Comparison of ENCODE assay signal across 36 cellular contexts in the genomic region with DNA sequence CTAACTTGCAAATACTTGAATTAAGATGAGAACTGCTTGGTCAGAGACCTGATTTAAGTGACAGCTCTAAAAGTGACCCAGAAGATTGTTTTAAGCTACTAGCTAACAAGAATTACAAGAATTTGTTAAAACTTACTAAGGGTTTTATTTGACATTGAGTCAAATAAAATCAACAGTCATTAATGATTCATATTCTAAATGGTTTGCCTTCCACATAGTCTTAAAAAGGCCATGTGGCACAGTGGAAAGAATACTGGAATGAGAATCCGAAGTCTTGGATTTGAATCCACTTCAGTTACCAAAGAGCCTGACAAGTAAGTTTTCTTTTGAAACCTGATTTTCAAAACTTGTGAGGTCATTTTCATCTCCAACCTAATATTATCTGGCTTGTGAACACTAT.
"Had no signal": no experiment of that assay in that cellular context is flagged by ENCODE, and none has a peak within 500 bp of the region (broad histone marks: within the 10 kb centered on the region; RNA-seq: fewer than 3 reads in every experiment).

No MANE protein-coding gene starts in this region.

- H3K36me3 ChIP-seq: adrenal gland, ascending aorta, brain microvascular endothelial cell, breast epithelium, cardiac muscle cell had no signal

- H3K9me3 ChIP-seq: adrenal gland, ascending aorta, body of pancreas, breast epithelium had no signal

- H3K4me1 ChIP-seq: adrenal gland, ascending aorta, breast epithelium had no signal

- ATAC-seq: activated naive CD4-positive, alpha-beta T cell treated with anti-CD3 and anti-CD28 coated beads, Interleukin-2, amount 50 U/mL, for 72 hours; activated naive CD8-positive, alpha-beta T cell treated with anti-CD3 and anti-CD28 coated beads, Interleukin-2, amount 50 U/mL, for 24 hours; activated T-cell treated with anti-CD3 and anti-CD28 coated beads, Interleukin-2, amount 50 U/mL, for 4 hours; activated T-cell treated with anti-CD3 and anti-CD28 coated beads, Interleukin-2, amount 50 U/mL, for 72 hours; activated T-helper 17 cell treated with anti-CD3 and anti-CD28 coated beads, Interleukin-2, amount 50 U/mL, for 72 hours; body of pancreas had no signal

- H3K9me3 Mint-ChIP-seq: activated naive CD4-positive, alpha-beta T cell treated with anti-CD3 and anti-CD28 coated beads for 36 hours; activated naive CD4-positive, alpha-beta T cell treated with anti-CD3 and anti-CD28 coated beads, Interleukin-2, amount 10 ng/mL, durations not matched to agents 7 days and 5 days; activated T-helper 1 cell treated with anti-CD3 and anti-CD28 coated beads, Interleukin-12 subunit alpha, Interleukin-12 subunit beta, Interleukin-2, Interleukin-4 antibody, amounts not matched to agents 30 ng/mL and 10 ng/mL and 1 ng/mL, durations not matched to agents 14 hours and 24 hours and 36 hours had no signal

- H3K4me3 ChIP-seq: adrenal gland, ascending aorta, body of pancreas, breast epithelium, cardiac muscle cell had no signal

- H3K36me3 Mint-ChIP-seq: activated naive CD4-positive, alpha-beta T cell treated with anti-CD3 and anti-CD28 coated beads, Interleukin-2, amount 10 ng/mL, durations not matched to agents 7 days and 5 days; activated naive CD4-positive, alpha-beta T cell treated with anti-CD3 and anti-CD28 coated beads, Interleukin-2, amount 50 U/mL, for 24 hours; activated naive CD4-positive, alpha-beta T cell treated with anti-CD3 and anti-CD28 coated beads, Interleukin-2, amount 50 U/mL, for 72 hours; activated naive CD8-positive, alpha-beta T cell; activated naive CD8-positive, alpha-beta T cell treated with anti-CD3 and anti-CD28 coated beads for 36 hours; activated naive CD8-positive, alpha-beta T cell treated with anti-CD3 and anti-CD28 coated beads, Interleukin-2, amount 10 ng/mL, durations not matched to agents 7 days and 5 days; brain had no signal

- H3K27ac Mint-ChIP-seq: activated naive CD4-positive, alpha-beta T cell treated with anti-CD3 and anti-CD28 coated beads for 36 hours; activated naive CD4-positive, alpha-beta T cell treated with anti-CD3 and anti-CD28 coated beads, Interleukin-2, amount 10 ng/mL, durations not matched to agents 7 days and 5 days; activated naive CD4-positive, alpha-beta T cell treated with anti-CD3 and anti-CD28 coated beads, Interleukin-2, amount 50 U/mL, for 24 hours; activated naive CD4-positive, alpha-beta T cell treated with anti-CD3 and anti-CD28 coated beads, Interleukin-2, amount 50 U/mL, for 72 hours; activated naive CD8-positive, alpha-beta T cell; activated naive CD8-positive, alpha-beta T cell treated with anti-CD3 and anti-CD28 coated beads for 36 hours; activated naive CD8-positive, alpha-beta T cell treated with anti-CD3 and anti-CD28 coated beads, Interleukin-2, amount 10 ng/mL, durations not matched to agents 7 days and 5 days; activated naive CD8-positive, alpha-beta T cell treated with anti-CD3 and anti-CD28 coated beads, Interleukin-2, amount 50 U/mL, for 24 hours; activated T-cell treated with anti-CD3 and anti-CD28 coated beads, Interleukin-2, amount 50 U/mL, for 72 hours; activated T-helper 1 cell treated with anti-CD3 and anti-CD28 coated beads, Interleukin-12 subunit alpha, Interleukin-12 subunit beta, Interleukin-2, Interleukin-4 antibody, amounts not matched to agents 30 ng/mL and 10 ng/mL and 1 ng/mL, durations not matched to agents 14 hours and 24 hours and 36 hours; activated T-helper 17 cell treated with anti-CD3 and anti-CD28 coated beads, Interleukin-2, amount 50 U/mL, for 72 hours; activated T-helper 2 cell treated with anti-CD3 and anti-CD28 coated beads, Interferon-gamma antibody, Interleukin-2, Interleukin-4, amounts not matched to agents 10 μg/mL and 5 μg/mL and 100 μg/mL, durations not matched to agents 14 hours and 24 hours and 36 hours; brain had no signal

- H3K4me1 Mint-ChIP-seq: activated naive CD4-positive, alpha-beta T cell treated with anti-CD3 and anti-CD28 coated beads, Interleukin-2, amount 10 ng/mL, durations not matched to agents 7 days and 5 days; activated naive CD4-positive, alpha-beta T cell treated with anti-CD3 and anti-CD28 coated beads, Interleukin-2, amount 50 U/mL, for 24 hours; activated naive CD8-positive, alpha-beta T cell treated with anti-CD3 and anti-CD28 coated beads for 36 hours; activated naive CD8-positive, alpha-beta T cell treated with anti-CD3 and anti-CD28 coated beads, Interleukin-2, amount 10 ng/mL, durations not matched to agents 7 days and 5 days; activated naive CD8-positive, alpha-beta T cell treated with anti-CD3 and anti-CD28 coated beads, Interleukin-2, amount 50 U/mL, for 24 hours; activated T-helper 17 cell treated with anti-CD3 and anti-CD28 coated beads, Interleukin-2, amount 50 U/mL, for 72 hours; brain; central memory CD8-positive, alpha-beta T cell had no signal

- DNase-seq: activated effector memory CD4-positive, alpha-beta T cell treated with anti-CD3 and anti-CD28 coated beads, Interleukin-2, amount 50 U/mL, for 16 hours; activated effector memory CD4-positive, alpha-beta T cell treated with Interleukin-2 at 50 U/mL for 16 hours; activated gamma-delta T cell; activated gamma-delta T cell treated with Interleukin-2 at 50 U/mL for 16 hours; activated naive CD4-positive, alpha-beta T cell; activated naive CD4-positive, alpha-beta T cell treated with anti-CD3 and anti-CD28 coated beads for 36 hours; activated naive CD4-positive, alpha-beta T cell treated with anti-CD3 and anti-CD28 coated beads, Interleukin-2, amount 10 ng/mL, durations not matched to agents 7 days and 5 days; activated naive CD4-positive, alpha-beta T cell treated with anti-CD3 and anti-CD28 coated beads, Interleukin-2, amount 50 U/mL, for 16 hours; activated naive CD4-positive, alpha-beta T cell treated with Interleukin-2 at 50 U/mL for 16 hours; activated naive CD8-positive, alpha-beta T cell treated with anti-CD3 and anti-CD28 coated beads for 36 hours; activated naive CD8-positive, alpha-beta T cell treated with anti-CD3 and anti-CD28 coated beads, Interleukin-2, amount 10 ng/mL, durations not matched to agents 7 days and 5 days; activated naive CD8-positive, alpha-beta T cell treated with anti-CD3 and anti-CD28 coated beads, Interleukin-2, amount 50 U/mL, for 24 hours; activated T-cell treated with anti-CD3 and anti-CD28 coated beads, Interleukin-2, amount 50 U/mL, for 4 hours; activated T-cell treated with anti-CD3 and anti-CD28 coated beads, Interleukin-2, amount 50 U/mL, for 48 hours; activated T-cell treated with anti-CD3 and anti-CD28 coated beads, Interleukin-2, amount 50 U/mL, for 72 hours; adrenal gland; amniotic stem cell; amygdala; anterior cingulate cortex; aorta; body of pancreas; brain microvascular endothelial cell; caudate nucleus; central memory CD4-positive, alpha-beta T cell; cerebellar nuclear complex had no signal

- H3K27me3 Mint-ChIP-seq: activated naive CD4-positive, alpha-beta T cell treated with anti-CD3 and anti-CD28 coated beads, Interleukin-2, amount 10 ng/mL, durations not matched to agents 7 days and 5 days; activated naive CD4-positive, alpha-beta T cell treated with anti-CD3 and anti-CD28 coated beads, Interleukin-2, amount 50 U/mL, for 24 hours; activated naive CD8-positive, alpha-beta T cell; activated naive CD8-positive, alpha-beta T cell treated with anti-CD3 and anti-CD28 coated beads for 36 hours; activated naive CD8-positive, alpha-beta T cell treated with anti-CD3 and anti-CD28 coated beads, Interleukin-2, amount 10 ng/mL, durations not matched to agents 7 days and 5 days; activated naive CD8-positive, alpha-beta T cell treated with anti-CD3 and anti-CD28 coated beads, Interleukin-2, amount 50 U/mL, for 24 hours; activated T-helper 17 cell treated with anti-CD3 and anti-CD28 coated beads, Interleukin-2, amount 50 U/mL, for 72 hours; central memory CD8-positive, alpha-beta T cell had no signal

- H3K27ac ChIP-seq: adrenal gland, ascending aorta, body of pancreas, brain microvascular endothelial cell, breast epithelium, cardiac muscle cell had no signal

- H3K4me3 Mint-ChIP-seq: activated naive CD4-positive, alpha-beta T cell treated with anti-CD3 and anti-CD28 coated beads for 36 hours; activated naive CD4-positive, alpha-beta T cell treated with anti-CD3 and anti-CD28 coated beads, Interleukin-2, amount 10 ng/mL, durations not matched to agents 7 days and 5 days; activated naive CD4-positive, alpha-beta T cell treated with anti-CD3 and anti-CD28 coated beads, Interleukin-2, amount 50 U/mL, for 24 hours; activated naive CD8-positive, alpha-beta T cell; activated naive CD8-positive, alpha-beta T cell treated with anti-CD3 and anti-CD28 coated beads for 36 hours; activated naive CD8-positive, alpha-beta T cell treated with anti-CD3 and anti-CD28 coated beads, Interleukin-2, amount 10 ng/mL, durations not matched to agents 7 days and 5 days; activated naive CD8-positive, alpha-beta T cell treated with anti-CD3 and anti-CD28 coated beads, Interleukin-2, amount 50 U/mL, for 24 hours; activated T-cell treated with anti-CD3 and anti-CD28 coated beads, Interleukin-2, amount 50 U/mL, for 4 hours; activated T-cell treated with anti-CD3 and anti-CD28 coated beads, Interleukin-2, amount 50 U/mL, for 72 hours; activated T-helper 1 cell treated with anti-CD3 and anti-CD28 coated beads, Interleukin-12 subunit alpha, Interleukin-12 subunit beta, Interleukin-2, Interleukin-4 antibody, amounts not matched to agents 30 ng/mL and 10 ng/mL and 1 ng/mL, durations not matched to agents 14 hours and 24 hours and 36 hours; activated T-helper 17 cell treated with anti-CD3 and anti-CD28 coated beads, Interleukin-2, amount 50 U/mL, for 72 hours; brain; central memory CD8-positive, alpha-beta T cell had no signal

- H3K27me3 ChIP-seq: adrenal gland, ascending aorta, body of pancreas, brain microvascular endothelial cell, breast epithelium, cardiac muscle cell had no signal
